In genomic region chr22:49302150-49302460, GRCh38 we compare ENCODE assay signal across 19 cellular contexts.
"Had no signal": no experiment of that assay in that cellular context is flagged by ENCODE, and none has a peak within 500 bp of the region (broad histone marks: within the 10 kb centered on the region; RNA-seq: fewer than 3 reads in every experiment).

No MANE protein-coding gene starts in this region.

- H2AFZ ChIP-seq: parathyroid adenoma had no signal

- H3K9ac ChIP-seq: parathyroid adenoma had no signal

- ATAC-seq: foreskin keratinocyte, sciatic nerve had no signal

- H3K9me3 Mint-ChIP-seq: immature natural killer cell, nephron had no signal

- H3K4me1 ChIP-seq: colonic mucosa, foreskin keratinocyte, parathyroid adenoma, prostate gland had no signal

- H3K9me3 ChIP-seq: colonic mucosa, left ventricle myocardium inferior, prostate gland, spleen, stomach had no signal

- H3K36me3 ChIP-seq: colonic mucosa, left ventricle myocardium inferior, prostate gland, spleen, stomach had no signal

- H3K4me3 Mint-ChIP-seq: immature natural killer cell, naive B cell, nephron had no signal

- DNase-seq: colonic mucosa; dermis blood vessel endothelial cell; foreskin keratinocyte; immature natural killer cell; left ventricle myocardium inferior; mesenchymal stem cell; midbrain; naive B cell; stimulated activated CD4-positive, alpha-beta T cell treated with anti-CD3 and anti-CD28 coated beads, Interleukin-15, amount 100 ng/mL, for 24 hours; stimulated activated naive CD4-positive, alpha-beta T cell; substantia nigra; trophoblast cell had no signal

- H3K27ac Mint-ChIP-seq: immature natural killer cell, nephron had no signal

- H3K27me3 ChIP-seq: colonic mucosa, foreskin keratinocyte had no signal

- H3K36me3 Mint-ChIP-seq: immature natural killer cell, naive B cell had no signal

- H3K4me3 ChIP-seq: colonic mucosa, left ventricle myocardium inferior, lung, prostate gland, spleen, stomach had no signal

- H3K4me1 Mint-ChIP-seq: immature natural killer cell, naive B cell, nephron had no signal

- H3K27ac ChIP-seq: colonic mucosa, foreskin keratinocyte, left ventricle myocardium inferior, parathyroid adenoma, prostate gland, spleen, stomach had no signal
